In the genomic region with DNA sequence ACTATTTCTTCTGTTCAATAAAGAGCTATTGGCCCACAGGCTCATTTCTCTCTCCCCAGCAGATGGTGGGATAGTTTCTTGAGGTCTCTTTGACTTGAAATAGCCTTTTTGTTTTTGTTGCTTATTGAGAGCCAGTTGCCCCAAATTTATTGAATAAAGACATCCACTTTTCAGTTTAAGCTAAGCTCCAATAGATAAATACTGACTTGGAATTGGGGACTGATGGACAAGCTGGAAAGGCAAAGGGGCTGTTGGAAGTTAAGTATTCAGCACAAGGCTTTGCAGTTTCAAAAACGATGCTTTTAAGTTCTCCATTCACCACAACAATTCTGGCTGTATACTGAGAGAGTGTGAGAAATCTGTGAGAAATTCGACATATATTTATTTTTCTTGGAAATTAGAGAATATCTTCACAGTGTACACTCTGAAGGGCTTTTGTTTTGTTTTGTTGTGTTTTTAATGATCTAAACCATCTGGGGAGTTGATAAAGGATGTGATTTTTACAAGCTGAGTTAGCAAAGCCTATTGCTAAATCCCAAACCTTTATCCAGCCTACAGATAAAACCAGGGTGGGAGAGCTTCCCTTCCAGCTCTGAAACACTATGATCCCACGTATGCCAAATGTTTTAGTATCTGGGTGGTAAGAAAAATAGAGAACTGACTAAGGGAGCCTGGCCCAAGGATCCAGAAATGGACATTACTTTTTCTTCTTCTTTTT, we compare ENCODE assay signal across 12 cellular contexts.
DNase-seq lines count a peak whose midpoint lies in the region; ATAC-seq and TF ChIP-seq lines count a peak whose summit lies in the region.
"Had no signal": no experiment of that assay in that cellular context is flagged by ENCODE, and none has a peak within 500 bp of the region (broad histone marks: within the 10 kb centered on the region; RNA-seq: fewer than 3 reads in every experiment).

No MANE protein-coding gene starts in this region.

- ATAC-seq in GM19397 (IDR thresholded peaks at IDR 0.05; ENCODE audit: unreplicated experiment) = no peak
- no peak for ATAC-seq in GM18517 (IDR thresholded peaks at IDR 0.05; ENCODE audit: unreplicated experiment)
- no peak for ATAC-seq in HG03039 (IDR thresholded peaks at IDR 0.05; ENCODE audit: unreplicated experiment)
- ATAC-seq: HCT116; stimulated activated naive CD8-positive, alpha-beta T cell treated with anti-CD3 and anti-CD28 coated beads, Interleukin-15, amount 100 ng/mL, for 72 hours had no signal

- DNase-seq in NCI-H1694 treated with DMSO at 0.1 percent for 48 hours (lab: John Stamatoyannopoulos, UW) (peak; percentile 64), NCI-H1694 (lab: John Stamatoyannopoulos, UW) (no peak), esophagus squamous epithelium (lab: John Stamatoyannopoulos, UW) (no peak), mesothelial cell of epicardium (ENCODE audit: low spot score in 2 of 2, unreplicated experiment in 2 of 2) (no peak)
- DNase-seq: IMR-90; stimulated activated CD4-positive, alpha-beta T cell treated with anti-CD3 and anti-CD28 coated beads, Interleukin-4, amount 100 ng/mL, for 4 hours; stimulated activated naive CD8-positive, alpha-beta T cell treated with anti-CD3 and anti-CD28 coated beads, Interleukin-15, amount 100 ng/mL, for 72 hours had no signal

- TF ChIP-seq POLR2A in esophagus squamous epithelium (IDR thresholded peaks at IDR 0.05) = no peak

- H3K9me3 ChIP-seq in esophagus squamous epithelium = no peaks in the 10 kb centered on the region

- H3K36me3 Mint-ChIP-seq in mesothelial cell of epicardium = no peaks in the 10 kb centered on the region

- TF ChIP-seq CTCF in esophagus squamous epithelium (IDR thresholded peaks at IDR 0.05) = no peak
- TF ChIP-seq CTCF in mesothelial cell of epicardium (IDR thresholded peaks at IDR 0.05; ENCODE audit: unreplicated experiment) = no peak

- H3K4me3 Mint-ChIP-seq in mesothelial cell of epicardium = no peak overlapping the region
- H3K4me3 Mint-ChIP-seq: stimulated activated naive CD8-positive, alpha-beta T cell treated with anti-CD3 and anti-CD28 coated beads, Interleukin-15, amount 100 ng/mL, for 72 hours had no signal

- intact Hi-C loops in esophagus squamous epithelium (cut with DNase I) = no loop called here

- H3K27ac ChIP-seq in esophagus squamous epithelium = peak overlapping the region in 3 of 4 donors; percentile 31 to 51 (median 37)
- peak overlapping the region; percentile 91 for H3K27ac ChIP-seq in temporal lobe (ENCODE audit: low read depth, low read length)

- peaks cover 32% of the 10 kb centered on the region for H3K4me1 Mint-ChIP-seq in mesothelial cell of epicardium
- H3K4me1 Mint-ChIP-seq: stimulated activated naive CD8-positive, alpha-beta T cell treated with anti-CD3 and anti-CD28 coated beads, Interleukin-15, amount 100 ng/mL, for 72 hours had no signal

- H3K4me1 ChIP-seq in esophagus squamous epithelium = peaks cover 0 to 20% (median 5%) of the 10 kb centered on the region in 3 donors

- no peaks in the 10 kb centered on the region for H3K27me3 Mint-ChIP-seq in mesothelial cell of epicardium (ENCODE audit: low read depth)

- no peaks in the 10 kb centered on the region for H3K36me3 ChIP-seq in esophagus squamous epithelium

- no peaks in the 10 kb centered on the region for H3K27me3 ChIP-seq in esophagus squamous epithelium

- WGBS in esophagus squamous epithelium, 2 donors = 38 to 58% methylated on average over 3 of the region's 3 CpGs

- H3K9me3 Mint-ChIP-seq in mesothelial cell of epicardium = peaks cover 19% of the 10 kb centered on the region

- no peak overlapping the region for H3K4me3 ChIP-seq in esophagus squamous epithelium

- H3K27ac Mint-ChIP-seq in mesothelial cell of epicardium = peak overlapping the region; percentile 82
- H3K27ac Mint-ChIP-seq: stimulated activated naive CD8-positive, alpha-beta T cell treated with anti-CD3 and anti-CD28 coated beads, Interleukin-15, amount 100 ng/mL, for 72 hours had no signal
